ENCODE assay signal across 16 cellular contexts in the genomic region with DNA sequence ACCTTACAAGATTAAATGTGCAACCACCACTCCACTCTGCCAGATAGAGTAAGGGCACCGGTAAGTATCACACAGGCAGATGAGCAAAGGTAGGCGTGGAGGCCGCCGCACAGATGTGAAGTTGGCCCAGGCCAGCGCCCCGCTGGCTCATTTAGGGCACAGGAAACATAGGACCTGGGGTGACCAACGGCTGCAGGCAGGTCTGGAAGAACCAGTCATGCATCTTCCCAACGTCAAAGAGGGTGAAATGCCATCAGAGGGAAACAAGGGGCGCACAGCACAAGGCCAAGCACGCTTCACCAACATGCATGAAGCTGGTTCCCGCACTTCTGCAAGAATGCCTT. TPM values are rescaled to one million over a fixed set of nuclear protein-coding genes. Genes with fewer than 3 reads are reported as not detected.
DNase-seq lines count a peak whose midpoint lies in the region; ATAC-seq and TF ChIP-seq lines count a peak whose summit lies in the region.
"Had no signal": no experiment of that assay in that cellular context is flagged by ENCODE, and none has a peak within 500 bp of the region (broad histone marks: within the 10 kb centered on the region; RNA-seq: fewer than 3 reads in every experiment).

No MANE protein-coding gene starts in this region.

- no CpG with 5 or more reads among the region's 11 CpGs for WGBS in neuronal stem cell (ENCODE audit: extremely low coverage in 2 of 2, insufficient read length in 2 of 2, insufficient replicate concordance in 1 of 2), 2 donors

- H3K4me2 ChIP-seq in neuronal stem cell (ENCODE audit: insufficient read depth, low read length, poor library complexity, severe bottlenecking) = no peak overlapping the region
- H3K4me2 ChIP-seq: PC-9 had no signal

- no peak overlapping the region for H3K4me3 Mint-ChIP-seq in natural killer cell
- H3K4me3 Mint-ChIP-seq in natural killer cell treated with Interleukin-12 subunit alpha and Interleukin-12 subunit beta and Interleukin-15 and Interleukin-18, amount 100 ng/mL, for 72 hours = no peak overlapping the region
- no peak overlapping the region for H3K4me3 Mint-ChIP-seq in activated CD4-positive, alpha-beta T cell treated with anti-CD3 and anti-CD28 coated beads, Interleukin-2, amount 10 ng/mL, durations not matched to agents 24 days and 14 days
- H3K4me3 Mint-ChIP-seq in CD4-positive, alpha-beta memory T cell = no peak overlapping the region

- ATAC-seq in natural killer cell (no peak), HG02973 (IDR thresholded peaks at IDR 0.05; ENCODE audit: unreplicated experiment) (no peak), GM18867 (IDR thresholded peaks at IDR 0.05; ENCODE audit: unreplicated experiment) (no peak)
- no peak for ATAC-seq in natural killer cell treated with Interleukin-12 subunit alpha and Interleukin-12 subunit beta and Interleukin-15 and Interleukin-18, amount 100 ng/mL, for 72 hours
- ATAC-seq: HCT116 had no signal

- H3K9me3 ChIP-seq in duodenal mucosa (ENCODE audit: control insufficient read depth in 1 of 2, low read length in 2 of 2) = no peaks in the 10 kb centered on the region
- no peaks in the 10 kb centered on the region for H3K9me3 ChIP-seq in neuronal stem cell (replicated peaks in 1 of 2; ENCODE audit: control insufficient read depth in 2 of 2, insufficient read depth in 1 of 2, low read depth in 1 of 2, low read length in 2 of 2)
- H3K9me3 ChIP-seq in CD4-positive, alpha-beta memory T cell (ENCODE audit: control insufficient read depth in 1 of 2, low read length in 2 of 2) = no peaks in the 10 kb centered on the region

- H3K4me1 Mint-ChIP-seq in natural killer cell = peaks cover 12 to 28% of the 10 kb centered on the region in 2 donors
- peaks cover 6 to 19% of the 10 kb centered on the region in 2 donors for H3K4me1 Mint-ChIP-seq in natural killer cell treated with Interleukin-12 subunit alpha and Interleukin-12 subunit beta and Interleukin-15 and Interleukin-18, amount 100 ng/mL, for 72 hours (ENCODE audit: low read depth in 2 of 2)
- H3K4me1 Mint-ChIP-seq in activated CD4-positive, alpha-beta T cell treated with anti-CD3 and anti-CD28 coated beads, Interleukin-2, amount 10 ng/mL, durations not matched to agents 24 days and 14 days = no peaks in the 10 kb centered on the region
- peaks cover 0 to 10% (median 5%) of the 10 kb centered on the region in 4 donors for H3K4me1 Mint-ChIP-seq in CD4-positive, alpha-beta memory T cell

- H4K91ac ChIP-seq in neuronal stem cell (ENCODE audit: low read depth, low read length, poor library complexity) = no peak overlapping the region

- DNase-seq in natural killer cell = no peak
- no peak for DNase-seq in natural killer cell treated with Interleukin-12 subunit alpha and Interleukin-12 subunit beta and Interleukin-15 and Interleukin-18, amount 100 ng/mL, for 72 hours (ENCODE audit: low spot score)
- DNase-seq in neuronal stem cell (ENCODE audit: low spot score) = no peak
- DNase-seq in activated CD4-positive, alpha-beta T cell treated with anti-CD3 and anti-CD28 coated beads, Interleukin-2, amount 10 ng/mL, durations not matched to agents 24 days and 14 days = no peak
- DNase-seq in CD4-positive, alpha-beta memory T cell = no peak
- DNase-seq: COR-L47, EL, NCI-H1436, NCI-H2029, NCI-H2171, NCI-H446 treated with DMSO at 0.1 percent for 48 hours, PC-9 had no signal

- no peak overlapping the region for H3K4ac ChIP-seq in neuronal stem cell (ENCODE audit: low read length)

- H3K27me3 ChIP-seq in duodenal mucosa (ENCODE audit: control insufficient read depth in 1 of 2, insufficient read depth in 2 of 2, low read length in 2 of 2) (no peaks in the 10 kb centered on the region), neuronal stem cell (ENCODE audit: control insufficient read depth in 3 of 3, insufficient read depth in 3 of 3, low read depth in 1 of 3, low read length in 3 of 3) (no peaks in the 10 kb centered on the region)
- H3K27me3 ChIP-seq in CD4-positive, alpha-beta memory T cell (ENCODE audit: insufficient read depth, low read length) = no peaks in the 10 kb centered on the region

- H3K27ac ChIP-seq in duodenal mucosa (ENCODE audit: low read depth, low read length) (peak overlapping the region; percentile 20), neuronal stem cell (replicated peaks; ENCODE audit: low read length) (no peak overlapping the region)
- H3K27ac ChIP-seq in CD4-positive, alpha-beta memory T cell (ENCODE audit: low read depth, low read length) = no peak overlapping the region
- H3K27ac ChIP-seq: PC-9 had no signal

- H3K4me1 ChIP-seq in duodenal mucosa (ENCODE audit: control insufficient read depth in 1 of 2, insufficient read depth in 2 of 2, low read length in 2 of 2) (no peaks in the 10 kb centered on the region), neuronal stem cell (ENCODE audit: control insufficient read depth in 2 of 2, insufficient read depth in 1 of 2, low read depth in 1 of 2, low read length in 2 of 2) (peaks cover 0 to 2% of the 10 kb centered on the region in 2 donors)
- H3K4me1 ChIP-seq in CD4-positive, alpha-beta memory T cell (ENCODE audit: insufficient read depth, low read length) = no peaks in the 10 kb centered on the region

- no peak overlapping the region for H3K23ac ChIP-seq in neuronal stem cell (ENCODE audit: low read depth, low read length, poor library complexity)

- H2BK120ac ChIP-seq in neuronal stem cell (ENCODE audit: low read depth, low read length) = no peak overlapping the region

- H3K79me1 ChIP-seq in neuronal stem cell (ENCODE audit: low read depth, low read length) = peaks cover 3% of the 10 kb centered on the region

- H2AFZ ChIP-seq in neuronal stem cell (ENCODE audit: low read length) = no peak overlapping the region
- H2AFZ ChIP-seq: PC-9 had no signal

- CTCF ChIA-PET in CD4-positive, alpha-beta memory T cell (lab: Charles Lee; ENCODE audit: partially characterized antibody) = no interaction called here

- no peak overlapping the region for H2BK15ac ChIP-seq in neuronal stem cell (ENCODE audit: low read length)

- H3K4me3 ChIP-seq in duodenal mucosa (ENCODE audit: low read depth in 1 of 2, low read length in 2 of 2) = no peak overlapping the region
- no peak overlapping the region for H3K4me3 ChIP-seq in neuronal stem cell (ENCODE audit: low read length in 2 of 2)
- H3K4me3 ChIP-seq in CD4-positive, alpha-beta memory T cell (ENCODE audit: low read length in 2 of 2) = no peak overlapping the region
- H3K4me3 ChIP-seq: PC-9 had no signal

- no peak overlapping the region for H3K18ac ChIP-seq in neuronal stem cell (ENCODE audit: low read length)

- H3K36me3 ChIP-seq in duodenal mucosa (ENCODE audit: control insufficient read depth in 1 of 2, insufficient read depth in 2 of 2, low read length in 2 of 2) = peaks cover 9 to 31% of the 10 kb centered on the region in 2 donors
- H3K36me3 ChIP-seq in neuronal stem cell (replicated peaks in 1 of 2; ENCODE audit: control insufficient read depth in 2 of 2, insufficient read depth in 2 of 2, low read length in 2 of 2) = peaks cover 34 to 78% of the 10 kb centered on the region in 2 donors
- H3K36me3 ChIP-seq in CD4-positive, alpha-beta memory T cell (ENCODE audit: insufficient read depth, low read length) = peaks cover 36% of the 10 kb centered on the region

- H3K14ac ChIP-seq in neuronal stem cell (ENCODE audit: low read length) = no peak overlapping the region

- H2BK12ac ChIP-seq in neuronal stem cell (ENCODE audit: low read length) = no peak overlapping the region

- no peak overlapping the region for H2BK5ac ChIP-seq in neuronal stem cell (ENCODE audit: low read length)

- intact Hi-C loops in natural killer cell (cut with micrococcal nuclease) = no loop called here
- intact Hi-C loops in activated CD4-positive, alpha-beta T cell treated with anti-CD3 and anti-CD28 coated beads, Interleukin-2, amount 10 ng/mL, durations not matched to agents 24 days and 14 days (cut with micrococcal nuclease) = no loop called here
- intact Hi-C loops in CD4-positive, alpha-beta memory T cell (cut with micrococcal nuclease) = no loop called here

- H3K9me3 Mint-ChIP-seq in natural killer cell = no peaks in the 10 kb centered on the region
- H3K9me3 Mint-ChIP-seq in natural killer cell treated with Interleukin-12 subunit alpha and Interleukin-12 subunit beta and Interleukin-15 and Interleukin-18, amount 100 ng/mL, for 72 hours = no peaks in the 10 kb centered on the region
- no peaks in the 10 kb centered on the region for H3K9me3 Mint-ChIP-seq in activated CD4-positive, alpha-beta T cell treated with anti-CD3 and anti-CD28 coated beads, Interleukin-2, amount 10 ng/mL, durations not matched to agents 24 days and 14 days
- H3K9me3 Mint-ChIP-seq in CD4-positive, alpha-beta memory T cell = no peaks in the 10 kb centered on the region

- no peaks in the 10 kb centered on the region for H3K27me3 Mint-ChIP-seq in natural killer cell (ENCODE audit: low read depth in 2 of 2)
- no peaks in the 10 kb centered on the region for H3K27me3 Mint-ChIP-seq in natural killer cell treated with Interleukin-12 subunit alpha and Interleukin-12 subunit beta and Interleukin-15 and Interleukin-18, amount 100 ng/mL, for 72 hours
- H3K27me3 Mint-ChIP-seq in activated CD4-positive, alpha-beta T cell treated with anti-CD3 and anti-CD28 coated beads, Interleukin-2, amount 10 ng/mL, durations not matched to agents 24 days and 14 days = no peaks in the 10 kb centered on the region
- H3K27me3 Mint-ChIP-seq in CD4-positive, alpha-beta memory T cell = no peaks in the 10 kb centered on the region

- POLR2A ChIA-PET in CD4-positive, alpha-beta memory T cell (lab: Charles Lee; ENCODE audit: partially characterized antibody) = no interaction called here

- H3K9ac ChIP-seq in duodenal mucosa (ENCODE audit: low read depth in 1 of 2, low read length in 2 of 2) = no peak overlapping the region
- peak overlapping the region; percentile 3 for H3K9ac ChIP-seq in neuronal stem cell (ENCODE audit: low read depth, low read length, poor library complexity)

- no peak overlapping the region for H4K8ac ChIP-seq in neuronal stem cell (ENCODE audit: low read depth, low read length)

- H3K27ac Mint-ChIP-seq in natural killer cell = peak overlapping the region; percentile 16 to 26
- peak overlapping the region in 1 of 2 donors; percentile 33 for H3K27ac Mint-ChIP-seq in natural killer cell treated with Interleukin-12 subunit alpha and Interleukin-12 subunit beta and Interleukin-15 and Interleukin-18, amount 100 ng/mL, for 72 hours
- H3K27ac Mint-ChIP-seq in activated CD4-positive, alpha-beta T cell treated with anti-CD3 and anti-CD28 coated beads, Interleukin-2, amount 10 ng/mL, durations not matched to agents 24 days and 14 days = no peak overlapping the region
- H3K27ac Mint-ChIP-seq in CD4-positive, alpha-beta memory T cell = no peak overlapping the region

- no peak for TF ChIP-seq CTCF in natural killer cell (IDR thresholded peaks at IDR 0.05)

- H3K36me3 Mint-ChIP-seq in natural killer cell = no peaks in the 10 kb centered on the region
- no peaks in the 10 kb centered on the region for H3K36me3 Mint-ChIP-seq in natural killer cell treated with Interleukin-12 subunit alpha and Interleukin-12 subunit beta and Interleukin-15 and Interleukin-18, amount 100 ng/mL, for 72 hours
- H3K36me3 Mint-ChIP-seq in activated CD4-positive, alpha-beta T cell treated with anti-CD3 and anti-CD28 coated beads, Interleukin-2, amount 10 ng/mL, durations not matched to agents 24 days and 14 days (ENCODE audit: low read depth) = peaks cover 24% of the 10 kb centered on the region
- H3K36me3 Mint-ChIP-seq in CD4-positive, alpha-beta memory T cell = peaks cover 17 to 53% of the 10 kb centered on the region in 2 donors

- H2AK5ac ChIP-seq in neuronal stem cell (ENCODE audit: low read depth, low read length) = no peak overlapping the region

RNA-seq across cellular contexts. Expression of gene SLC6A3, which starts 31.7 kb away (rescaled TPM):
- not detected for total RNA-seq in natural killer cell
- not detected for total RNA-seq in natural killer cell treated with Interleukin-12 subunit alpha and Interleukin-12 subunit beta and Interleukin-15 and Interleukin-18, amount 100 ng/mL, for 72 hours
- polyA plus RNA-seq in neuronal stem cell (2013, experiment 1 of 2) = 0.26 TPM
- 0.15 TPM for polyA plus RNA-seq in neuronal stem cell (2013, experiment 2 of 2)
- not detected in 2 replicates for total RNA-seq in activated CD4-positive, alpha-beta T cell treated with anti-CD3 and anti-CD28 coated beads, Interleukin-2, amount 10 ng/mL, durations not matched to agents 24 days and 14 days
- not detected for total RNA-seq in CD4-positive, alpha-beta memory T cell
- not detected for polyA plus RNA-seq in CD4-positive, alpha-beta memory T cell
- total RNA-seq: PC-9 had no signal

RNA-seq across cellular contexts. Expression of gene LPCAT1, which starts 46.8 kb away (rescaled TPM):
- total RNA-seq in natural killer cell = 100 to 1,000 TPM; 196 to 302 (median 252) TPM
- total RNA-seq in natural killer cell treated with Interleukin-12 subunit alpha and Interleukin-12 subunit beta and Interleukin-15 and Interleukin-18, amount 100 ng/mL, for 72 hours = 100 to 1,000 TPM in 1 of 2 donors, 10 to 100 TPM in 1; 90.0 to 179 TPM
- polyA plus RNA-seq in neuronal stem cell (2013, experiment 1 of 2) = 92.2 TPM
- polyA plus RNA-seq in neuronal stem cell (2013, experiment 2 of 2) = 93.4 TPM
- total RNA-seq in activated CD4-positive, alpha-beta T cell treated with anti-CD3 and anti-CD28 coated beads, Interleukin-2, amount 10 ng/mL, durations not matched to agents 24 days and 14 days = 93.2 and 95.6 TPM in 2 replicates
- 10 to 100 TPM; 62.8 to 63.6 TPM for total RNA-seq in CD4-positive, alpha-beta memory T cell
- polyA plus RNA-seq in CD4-positive, alpha-beta memory T cell = 10 to 100 TPM in 1 of 2 donors, 1 to 10 TPM in 1; 9.0 to 32.2 TPM

Comparison
In these comparisons a context has a peak if more than half of its experiments do, and no peak if none do; other contexts are left out.
1. H3K27ac Mint-ChIP-seq: peak in natural killer cell (2 of 2); none in activated CD4-positive, alpha-beta T cell treated with anti-CD3 and anti-CD28 coated beads, Interleukin-2, amount 10 ng/mL, durations not matched to agents 24 days and 14 days (single experiment) and CD4-positive, alpha-beta memory T cell (0 of 7).